In the genomic region with DNA sequence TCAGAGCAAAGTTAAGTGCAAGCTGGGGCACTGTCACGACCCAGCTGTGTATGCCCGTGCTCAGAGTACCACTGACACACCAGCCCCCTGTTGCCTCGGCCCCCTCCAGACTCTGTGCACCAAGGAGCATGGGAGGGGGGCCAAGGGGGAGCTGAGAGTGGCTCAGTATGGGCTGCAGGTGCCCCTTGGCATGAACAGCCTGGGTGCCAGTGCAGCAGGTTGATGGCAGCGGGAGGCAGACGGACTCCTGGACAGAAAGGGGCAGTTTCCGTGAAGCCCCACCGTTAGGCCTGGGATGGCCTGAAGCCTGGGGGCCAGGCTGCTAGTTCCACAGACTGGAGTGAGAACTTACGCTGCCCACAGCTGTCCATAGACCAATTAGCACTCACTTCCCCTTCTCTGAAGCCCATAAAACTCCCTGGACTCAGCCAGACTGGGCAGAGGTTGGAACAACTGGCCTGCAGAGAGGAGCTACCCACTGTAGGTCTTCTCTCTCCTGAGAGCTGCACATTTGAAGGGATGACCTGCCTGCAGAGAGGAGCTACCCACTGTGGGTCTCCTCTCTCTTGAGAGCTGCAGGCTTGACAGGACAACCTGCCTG, we compare ENCODE assay signal across 17 cellular contexts.
"Had no signal": no experiment of that assay in that cellular context is flagged by ENCODE, and none has a peak within 500 bp of the region (broad histone marks: within the 10 kb centered on the region; RNA-seq: fewer than 3 reads in every experiment).

No MANE protein-coding gene starts in this region.

- H3K27ac ChIP-seq: body of pancreas, epithelial cell of prostate, foreskin keratinocyte, left ventricle myocardium inferior, parathyroid adenoma had no signal

- H3K27me3 ChIP-seq: body of pancreas had no signal

- DNase-seq: activated CD4-positive, alpha-beta T cell treated with anti-CD3 and anti-CD28 coated beads, Interleukin-2, amount 10 ng/mL, durations not matched to agents 24 days and 14 days; activated CD4-positive, CD25-positive, alpha-beta regulatory T cell; activated CD8-positive, alpha-beta T cell treated with anti-CD3 and anti-CD28 coated beads for 36 hours; activated naive CD4-positive, alpha-beta T cell treated with Interleukin-2 at 50 U/mL for 16 hours; activated naive CD8-positive, alpha-beta T cell treated with anti-CD3 and anti-CD28 coated beads, Interleukin-2, amount 10 ng/mL, durations not matched to agents 7 days and 5 days; activated T-cell treated with anti-CD3 and anti-CD28 coated beads, Interleukin-2, amount 50 U/mL, for 24 hours; body of pancreas; endodermal cell; foreskin keratinocyte; left ventricle myocardium inferior; natural killer cell; T-cell had no signal

- H3K27ac Mint-ChIP-seq: activated CD4-positive, alpha-beta T cell treated with anti-CD3 and anti-CD28 coated beads, Interleukin-2, amount 10 ng/mL, durations not matched to agents 24 days and 14 days; activated CD8-positive, alpha-beta T cell treated with anti-CD3 and anti-CD28 coated beads for 36 hours; activated naive CD8-positive, alpha-beta T cell treated with anti-CD3 and anti-CD28 coated beads, Interleukin-2, amount 10 ng/mL, durations not matched to agents 7 days and 5 days; activated T-cell treated with anti-CD3 and anti-CD28 coated beads, Interleukin-2, amount 50 U/mL, for 24 hours; activated T-helper 2 cell treated with anti-CD3 and anti-CD28 coated beads, Interferon-gamma antibody, Interleukin-2, Interleukin-4, amounts not matched to agents 10 μg/mL and 5 μg/mL and 100 μg/mL, durations not matched to agents 14 hours and 24 hours and 36 hours; endodermal cell; natural killer cell; stimulated activated naive CD8-positive, alpha-beta T cell treated with anti-CD3 and anti-CD28 coated beads, Interleukin-15, Interleukin-2, amounts not matched to agents 100 ng/mL and 50 ng/mL, for 24 hours; T-cell; type B pancreatic cell had no signal

- H3K4me3 ChIP-seq: body of pancreas, left ventricle myocardium inferior had no signal

- H3K4me3 Mint-ChIP-seq: activated CD4-positive, alpha-beta T cell treated with anti-CD3 and anti-CD28 coated beads, Interleukin-2, amount 10 ng/mL, durations not matched to agents 24 days and 14 days; activated CD8-positive, alpha-beta T cell treated with anti-CD3 and anti-CD28 coated beads for 36 hours; activated naive CD8-positive, alpha-beta T cell treated with anti-CD3 and anti-CD28 coated beads, Interleukin-2, amount 10 ng/mL, durations not matched to agents 7 days and 5 days; activated T-cell treated with anti-CD3 and anti-CD28 coated beads, Interleukin-2, amount 50 U/mL, for 24 hours; endodermal cell; natural killer cell; stimulated activated naive CD8-positive, alpha-beta T cell treated with anti-CD3 and anti-CD28 coated beads, Interleukin-15, Interleukin-2, amounts not matched to agents 100 ng/mL and 50 ng/mL, for 24 hours; T-cell; type B pancreatic cell had no signal

- H3K36me3 Mint-ChIP-seq: activated naive CD8-positive, alpha-beta T cell treated with anti-CD3 and anti-CD28 coated beads, Interleukin-2, amount 10 ng/mL, durations not matched to agents 7 days and 5 days; natural killer cell; T-cell; type B pancreatic cell had no signal

- H3K9ac ChIP-seq: parathyroid adenoma had no signal

- H3K27me3 Mint-ChIP-seq: stimulated activated naive CD8-positive, alpha-beta T cell treated with anti-CD3 and anti-CD28 coated beads, Interleukin-15, Interleukin-2, amounts not matched to agents 100 ng/mL and 50 ng/mL, for 24 hours had no signal

- H3K36me3 ChIP-seq: left ventricle myocardium inferior had no signal

- H3K4me1 Mint-ChIP-seq: natural killer cell, T-cell had no signal

- H3K9me3 Mint-ChIP-seq: activated CD4-positive, alpha-beta T cell treated with anti-CD3 and anti-CD28 coated beads, Interleukin-2, amount 10 ng/mL, durations not matched to agents 24 days and 14 days; activated CD8-positive, alpha-beta T cell treated with anti-CD3 and anti-CD28 coated beads for 36 hours; activated naive CD8-positive, alpha-beta T cell treated with anti-CD3 and anti-CD28 coated beads, Interleukin-2, amount 10 ng/mL, durations not matched to agents 7 days and 5 days; activated T-cell treated with anti-CD3 and anti-CD28 coated beads, Interleukin-2, amount 50 U/mL, for 24 hours; activated T-helper 2 cell treated with anti-CD3 and anti-CD28 coated beads, Interferon-gamma antibody, Interleukin-2, Interleukin-4, amounts not matched to agents 10 μg/mL and 5 μg/mL and 100 μg/mL, durations not matched to agents 14 hours and 24 hours and 36 hours; endodermal cell; stimulated activated naive CD8-positive, alpha-beta T cell treated with anti-CD3 and anti-CD28 coated beads, Interleukin-15, Interleukin-2, amounts not matched to agents 100 ng/mL and 50 ng/mL, for 24 hours; T-cell; type B pancreatic cell had no signal

- H3K9me3 ChIP-seq: body of pancreas, left ventricle myocardium inferior had no signal

- H3K4me1 ChIP-seq: foreskin keratinocyte, parathyroid adenoma had no signal

- ATAC-seq: activated CD8-positive, alpha-beta T cell treated with anti-CD3 and anti-CD28 coated beads for 36 hours; body of pancreas; foreskin keratinocyte; T-cell had no signal
